Comparison of ENCODE assay signal across 12 cellular contexts in the genomic region with DNA sequence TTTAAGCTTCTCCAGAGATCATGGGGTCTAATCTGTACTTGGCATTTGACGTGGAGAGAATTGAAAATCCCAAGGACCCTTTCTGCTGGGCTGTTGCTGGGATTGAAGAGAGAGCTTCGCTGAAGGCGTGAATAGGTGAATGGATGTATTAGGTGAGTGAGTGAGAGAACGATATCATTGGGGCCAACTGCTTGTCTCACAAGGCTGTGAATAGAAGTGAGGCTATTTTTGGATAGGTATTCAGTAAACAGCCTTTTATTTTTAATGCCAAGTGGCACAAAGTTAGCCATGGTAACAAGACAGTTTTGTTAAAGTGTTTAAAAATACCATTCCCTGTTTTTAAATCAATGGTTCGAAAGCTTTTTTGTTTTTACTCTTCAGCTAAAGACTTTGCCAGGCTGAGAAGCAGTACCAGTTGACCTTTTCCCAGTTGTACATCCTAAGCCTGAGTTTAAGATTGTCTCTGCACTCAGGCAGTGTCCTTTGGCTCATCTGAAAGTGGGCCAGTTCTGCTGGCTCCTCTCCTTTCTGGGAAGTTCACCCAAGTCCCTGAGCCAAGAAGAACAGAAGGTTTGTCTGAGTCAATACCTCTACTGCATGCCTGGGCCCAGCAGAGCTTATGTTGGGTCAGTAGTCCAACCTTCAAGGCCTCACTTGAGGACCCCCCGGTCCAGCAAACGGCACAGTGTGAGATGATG.
DNase-seq lines count a peak whose midpoint lies in the region; ATAC-seq and TF ChIP-seq lines count a peak whose summit lies in the region.
"Had no signal": no experiment of that assay in that cellular context is flagged by ENCODE, and none has a peak within 500 bp of the region (broad histone marks: within the 10 kb centered on the region; RNA-seq: fewer than 3 reads in every experiment).

No MANE protein-coding gene starts in this region.

- peak overlapping the region; percentile 54 for H3K27ac ChIP-seq in RWPE2 (ENCODE audit: poor library complexity, severe bottlenecking)
- H3K27ac ChIP-seq: BLaER1 treated with 17β-estradiol and CSF1 and Interleukin-3, amounts not matched to agents 10 nM and 100 nM; right lobe of liver had no signal

- no peak overlapping the region for H3K4me3 ChIP-seq in RWPE2 (ENCODE audit: severe bottlenecking)
- H3K4me3 ChIP-seq in fibroblast of the aortic adventitia (ENCODE audit: low read depth, low read length) = no peak overlapping the region
- H3K4me3 ChIP-seq: BLaER1 treated with 17β-estradiol and CSF1 and Interleukin-3, amounts not matched to agents 10 nM and 100 nM; right lobe of liver had no signal

- H3K4me3 Mint-ChIP-seq in osteocyte (ENCODE audit: unreplicated experiment) = no peak overlapping the region
- H3K4me3 Mint-ChIP-seq: activated T-cell treated with anti-CD3 and anti-CD28 coated beads, Interleukin-2, amount 50 U/mL, for 4 hours had no signal

- no peaks in the 10 kb centered on the region for H3K36me3 Mint-ChIP-seq in osteocyte (ENCODE audit: unreplicated experiment)

- no peaks in the 10 kb centered on the region for H3K36me3 ChIP-seq in RWPE2 (ENCODE audit: low read depth)
- H3K36me3 ChIP-seq: BLaER1 treated with 17β-estradiol and CSF1 and Interleukin-3, amounts not matched to agents 10 nM and 100 nM; right lobe of liver had no signal

- peaks cover 47% of the 10 kb centered on the region for H3K4me1 ChIP-seq in RWPE2 (ENCODE audit: insufficient read depth, poor library complexity, severe bottlenecking)

- TF ChIP-seq CTCF in RWPE2 (IDR thresholded peaks at IDR 0.05; ENCODE audit: poor library complexity, severe bottlenecking) = no peak
- TF ChIP-seq CTCF in fibroblast of the aortic adventitia (IDR thresholded peaks at IDR 0.05; ENCODE audit: insufficient read depth, low read length) = no peak
- TF ChIP-seq CTCF in osteocyte (IDR thresholded peaks at IDR 0.05) = no peak
- TF ChIP-seq CTCF in GM10248 (IDR thresholded peaks at IDR 0.05; ENCODE audit: control extremely low read depth, extremely low read depth, low read depth, missing control alignments) = no peak

- H3K27ac Mint-ChIP-seq in osteocyte (ENCODE audit: unreplicated experiment) = peak overlapping the region; percentile 44

- no peaks in the 10 kb centered on the region for H3K9me3 Mint-ChIP-seq in osteocyte (ENCODE audit: unreplicated experiment)
- H3K9me3 Mint-ChIP-seq: activated T-cell treated with anti-CD3 and anti-CD28 coated beads, Interleukin-2, amount 50 U/mL, for 4 hours had no signal

- ATAC-seq in RWPE2 (ENCODE audit: low read depth) (no peak), GM18907 (IDR thresholded peaks at IDR 0.05; ENCODE audit: unreplicated experiment) (no peak)
- ATAC-seq: activated T-cell treated with anti-CD3 and anti-CD28 coated beads, Interleukin-2, amount 50 U/mL, for 4 hours had no signal

- POLR2A ChIA-PET in GM10248 (lab: Yijun Ruan, JAX) = no interaction called here

- no peaks in the 10 kb centered on the region for H3K27me3 ChIP-seq in RWPE2 (ENCODE audit: insufficient read depth, poor library complexity, severe bottlenecking)
- H3K27me3 ChIP-seq: BLaER1 treated with 17β-estradiol and CSF1 and Interleukin-3, amounts not matched to agents 10 nM and 100 nM; right lobe of liver had no signal

- CTCF ChIA-PET in GM10248 (lab: Yijun Ruan, JAX) = interaction anchor here (1.6 kb wide), 1 partner anchor 11 kb away, joined by 5 read pairs; no protein-coding TSS in a partner anchor

- no peaks in the 10 kb centered on the region for H3K9me3 ChIP-seq in RWPE2 (ENCODE audit: severe bottlenecking)
- H3K9me3 ChIP-seq: BLaER1 treated with 17β-estradiol and CSF1 and Interleukin-3, amounts not matched to agents 10 nM and 100 nM; right lobe of liver had no signal

- H3K27me3 Mint-ChIP-seq in osteocyte (ENCODE audit: unreplicated experiment) = no peaks in the 10 kb centered on the region

- DNase-seq in AG08395 (ENCODE audit: low spot score) = peak; percentile 64
- peak; percentile 38 for DNase-seq in RWPE2 (ENCODE audit: low spot score)
- peak; percentile 75 for DNase-seq in fibroblast of the aortic adventitia (ENCODE audit: low read depth)
- DNase-seq in osteocyte (ENCODE audit: extremely low spot score, unreplicated experiment) = no peak
- DNase-seq in germinal center (ENCODE audit: low spot score) = no peak
- no peak for DNase-seq in dedifferentiated amniotic fluid mesenchymal stem cell (ENCODE audit: extremely low spot score)
- no peak for DNase-seq in GM10248 (ENCODE audit: extremely low spot score)
- DNase-seq: activated T-cell treated with anti-CD3 and anti-CD28 coated beads, Interleukin-2, amount 50 U/mL, for 4 hours; NCI-H524 treated with DMSO at 0.1 percent for 48 hours had no signal

- H3K4me1 Mint-ChIP-seq in osteocyte (ENCODE audit: unreplicated experiment) = peaks cover 51% of the 10 kb centered on the region

Comparison
In these comparisons a context has a peak if more than half of its experiments do, and no peak if none do; other contexts are left out.
1. DNase-seq: peak in AG08395 (single experiment), RWPE2 (single experiment) and fibroblast of the aortic adventitia (single experiment); none in osteocyte (single experiment), germinal center (single experiment), dedifferentiated amniotic fluid mesenchymal stem cell (single experiment) and GM10248 (single experiment).